8 cellular contexts compared by ENCODE assay signal in the genomic region with DNA sequence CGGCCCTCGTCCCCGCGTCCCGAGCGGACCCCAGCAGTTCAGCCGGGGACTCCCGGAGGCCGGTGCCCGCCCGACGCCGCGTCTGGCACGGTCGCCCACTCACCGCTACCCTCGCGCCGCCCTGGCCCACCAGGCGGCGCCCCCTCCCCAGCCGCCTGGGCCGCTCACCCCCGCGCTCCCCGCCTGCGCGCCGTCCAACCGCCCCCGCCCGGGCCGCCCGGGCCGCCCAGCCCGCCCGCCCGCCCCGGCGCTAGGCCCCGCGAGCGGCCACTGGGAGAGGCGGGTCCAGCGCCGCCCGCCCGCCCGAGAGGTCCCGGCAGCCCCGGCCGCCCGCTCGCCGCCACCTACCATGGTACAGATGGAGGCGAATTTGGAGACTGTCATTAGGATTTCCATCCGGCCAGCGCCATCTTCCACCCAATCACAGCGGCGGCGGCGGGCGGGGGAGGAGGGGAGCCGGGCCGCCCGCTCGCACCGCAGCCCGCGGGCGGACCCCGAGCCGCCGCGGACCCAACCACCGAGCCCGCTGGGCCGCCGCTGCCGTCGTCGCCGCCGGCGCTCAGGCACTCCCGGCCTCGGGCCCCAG. TPM values are rescaled to one million over a fixed set of nuclear protein-coding genes. Genes with fewer than 3 reads are reported as not detected.
DNase-seq lines count a peak whose midpoint lies in the region; ATAC-seq and TF ChIP-seq lines count a peak whose summit lies in the region.

A gene with protein sequence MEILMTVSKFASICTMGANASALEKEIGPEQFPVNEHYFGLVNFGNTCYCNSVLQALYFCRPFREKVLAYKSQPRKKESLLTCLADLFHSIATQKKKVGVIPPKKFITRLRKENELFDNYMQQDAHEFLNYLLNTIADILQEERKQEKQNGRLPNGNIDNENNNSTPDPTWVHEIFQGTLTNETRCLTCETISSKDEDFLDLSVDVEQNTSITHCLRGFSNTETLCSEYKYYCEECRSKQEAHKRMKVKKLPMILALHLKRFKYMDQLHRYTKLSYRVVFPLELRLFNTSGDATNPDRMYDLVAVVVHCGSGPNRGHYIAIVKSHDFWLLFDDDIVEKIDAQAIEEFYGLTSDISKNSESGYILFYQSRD (minus strand): TSS at position 568 of the 586 bp plus-strand sequence. CDS start 172 bp downstream, at position 396.

- H3K36me3 Mint-ChIP-seq in naive thymus-derived CD8-positive, alpha-beta T cell: peaks cover 0 to 4% (median 0%) of the 10 kb centered on the region in 3 donors

- peaks cover 35% of the 10 kb centered on the region for H3K4me1 ChIP-seq in HUES64 (ENCODE audit: insufficient read depth, low read length)
- peaks cover 0 to 47% (median 27%) of the 10 kb centered on the region in 4 donors for H3K4me1 ChIP-seq in tibial nerve

- no peaks in the 10 kb centered on the region for H3K9me3 Mint-ChIP-seq in naive thymus-derived CD8-positive, alpha-beta T cell

- H3K9me3 ChIP-seq in HUES64 (ENCODE audit: insufficient read depth, low read depth, low read length): no peaks in the 10 kb centered on the region
- no peaks in the 10 kb centered on the region for H3K9me3 ChIP-seq in tibial nerve

- H3K27ac ChIP-seq in HUES64 (ENCODE audit: low read depth, low read length): peak within 1 kb of the TSS; percentile 83
- peak within 1 kb of the TSS; percentile 91 to 100 (median 94) for H3K27ac ChIP-seq in tibial nerve

- no peaks in the 10 kb centered on the region for H3K36me3 ChIP-seq in HUES64 (ENCODE audit: insufficient read depth, low read length)
- no peaks in the 10 kb centered on the region for H3K36me3 ChIP-seq in tibial nerve

- TF ChIP-seq EP300 in tibial nerve (IDR thresholded peaks at IDR 0.05): no peak

- peak; percentile 38 for DNase-seq in Daoy (ENCODE audit: low read depth)
- DNase-seq in activated CD4-positive, alpha-beta T cell treated with anti-CD3 and anti-CD28 coated beads, Interleukin-2, amount 50 U/mL, for 4 hours: peak; percentile 25 to 43
- no peak for DNase-seq in epithelial cell of proximal tubule (ENCODE audit: low read depth)
- DNase-seq in naive thymus-derived CD8-positive, alpha-beta T cell: peak in 7 of 10 donors; percentile 12 to 73 (median 26)
- peak in 1 of 2 donors; percentile 14 for DNase-seq in tibial nerve (ENCODE audit: low spot score in 2 of 2)
- no peak for DNase-seq in effector CD8-positive, alpha-beta T cell (lab: John Stamatoyannopoulos, UW)

- no peaks in the 10 kb centered on the region for H3K27me3 ChIP-seq in HUES64 (ENCODE audit: insufficient read depth, low read length)
- no peaks in the 10 kb centered on the region for H3K27me3 ChIP-seq in tibial nerve

- TF ChIP-seq POLR2A in tibial nerve (IDR thresholded peaks at IDR 0.05): peak; percentile 46 to 58

- H3K4me3 Mint-ChIP-seq in naive thymus-derived CD8-positive, alpha-beta T cell: peak within 1 kb of the TSS; percentile 86 to 99 (median 96)

- H3K4me1 Mint-ChIP-seq in naive thymus-derived CD8-positive, alpha-beta T cell: peaks cover 15 to 59% (median 49%) of the 10 kb centered on the region in 4 donors

- no peak for TF ChIP-seq CTCF in epithelial cell of proximal tubule (conservative IDR thresholded peaks at IDR 0.05; ENCODE audit: low read depth, low read length)
- peak in 2 of 5 experiments; percentile 22 to 36 for TF ChIP-seq CTCF in tibial nerve (IDR thresholded peaks at IDR 0.05)

- H3K4me3 ChIP-seq in HUES64 (ENCODE audit: low read length) (peak within 1 kb of the TSS; percentile 81), epithelial cell of proximal tubule (ENCODE audit: low read depth, low read length) (peak within 1 kb of the TSS; percentile 73), tibial nerve (peak within 1 kb of the TSS; percentile 58 to 87 (median 72))

- ATAC-seq in GM21367 (IDR thresholded peaks at IDR 0.05; ENCODE audit: unreplicated experiment): peak; percentile 5
- ATAC-seq in naive thymus-derived CD8-positive, alpha-beta T cell: peak; percentile 11 to 31

- WGBS in HUES64: under 1% methylated on average over 88 of the region's 88 CpGs
- WGBS in tibial nerve, 2 donors: 0 to 1% methylated on average over 1 to 27 of the region's 88 CpGs

- peak within 1 kb of the TSS; percentile 72 for H3K9ac ChIP-seq in HUES64 (ENCODE audit: low read depth, low read length)

- POLR2A ChIA-PET in naive thymus-derived CD8-positive, alpha-beta T cell (lab: Charles Lee): interaction anchor here (0.9 to 1.7 kb wide), 2 partner anchors 10 to 80 kb away, joined by 3 to 11 read pairs; a partner anchor contains a TSS

- no peaks in the 10 kb centered on the region for H3K27me3 Mint-ChIP-seq in naive thymus-derived CD8-positive, alpha-beta T cell

- peak within 1 kb of the TSS; percentile 91 to 99 (median 96) for H3K27ac Mint-ChIP-seq in naive thymus-derived CD8-positive, alpha-beta T cell

RNA-seq across cellular contexts. Expression of the gene that starts here (rescaled TPM):
- 22.0 and 23.8 TPM in 2 replicates for total RNA-seq in Daoy (2014; rRNA removed; shearing (Covaris generic))
- polyA plus RNA-seq in HUES64 (2013, experiment 1 of 2): 16.1 TPM
- polyA plus RNA-seq in HUES64 (2013, experiment 2 of 2): 18.6 TPM
- total RNA-seq in epithelial cell of proximal tubule (14.1 and 18.4 TPM in 2 replicates), tibial nerve (10 to 100 TPM; 16.9 to 26.7 (median 22.6) TPM)
- 10 to 100 TPM; 28.6 to 33.0 TPM for total RNA-seq in naive thymus-derived CD8-positive, alpha-beta T cell
- polyA plus RNA-seq in naive thymus-derived CD8-positive, alpha-beta T cell: 10 to 100 TPM in 2 of 3 donors, 1 to 10 TPM in 1; 9.3 to 17.4 (median 14.7) TPM

Comparison
In these comparisons a context has a peak if more than half of its experiments do, and no peak if none do; other contexts are left out.
1. DNase-seq: peak in Daoy (single experiment), activated CD4-positive, alpha-beta T cell treated with anti-CD3 and anti-CD28 coated beads, Interleukin-2, amount 50 U/mL, for 4 hours (2 of 2) and naive thymus-derived CD8-positive, alpha-beta T cell (7 of 10); none in epithelial cell of proximal tubule (single experiment) and effector CD8-positive, alpha-beta T cell (single experiment).
2. Peak in every context shown above with its lines, with median percentiles within 50 percentile points of each other: H3K4me3 ChIP-seq.